ENCODE assay signal across 34 cellular contexts in genomic region chr12:111244673-111245072, GRCh38.
"Had no signal": no experiment of that assay in that cellular context is flagged by ENCODE, and none has a peak within 500 bp of the region (broad histone marks: within the 10 kb centered on the region; RNA-seq: fewer than 3 reads in every experiment).

No MANE protein-coding gene starts in this region.

- H3K9ac ChIP-seq: KMS-11 had no signal

- H3K9me3 ChIP-seq: MG63 had no signal

- H3K36me3 ChIP-seq: MG63 had no signal

- H3K27ac ChIP-seq: KMS-11 had no signal

- DNase-seq: Karpas-422, Kasumi-1, MG63, MM.1S, MV-4-11, NCI-H1048, NCI-H1092, NCI-H1092 treated with DMSO at 0.1 percent for 48 hours, NCI-H1105, NCI-H1105 treated with DMSO at 0.1 percent for 48 hours, NCI-H1417, NCI-H1417 treated with DMSO at 0.1 percent for 48 hours, NCI-H1436, NCI-H1436 treated with DMSO at 0.1 percent for 48 hours, NCI-H146, NCI-H1694, NCI-H1694 treated with DMSO at 0.1 percent for 48 hours, NCI-H187, NCI-H187 treated with DMSO at 0.1 percent for 48 hours, NCI-H1930, NCI-H2029, NCI-H2029 treated with DMSO at 0.1 percent for 48 hours, NCI-H2081, NCI-H2081 treated with DMSO at 0.1 percent for 48 hours, NCI-H2107, NCI-H2171, NCI-H2171 treated with DMSO at 0.1 percent for 48 hours, NCI-H2227 treated with DMSO at 0.1 percent for 48 hours, NCI-H226, NCI-H345, NCI-H446, NCI-H446 treated with DMSO at 0.1 percent for 48 hours, NCI-H510A had no signal

- H3K4me3 ChIP-seq: MG63 had no signal

- H3K4me2 ChIP-seq: KMS-11 had no signal

- H3K27me3 ChIP-seq: MG63 had no signal
